In genomic region chr15:56243774-56244236, GRCh38 we compare ENCODE assay signal across 8 cellular contexts. TPM values are rescaled to one million over a fixed set of nuclear protein-coding genes. Genes with fewer than 3 reads are reported as not detected.
DNase-seq lines count a peak whose midpoint lies in the region; ATAC-seq lines count a peak whose summit lies in the region.

RFX7 (minus strand) TSS chr15:56243879; CDS start chr15:56243285, 594 bp downstream.

- DNase-seq in SIG-M5 treated with dmso at 0.1 percent for 504 hours (lab: John Stamatoyannopoulos, UW; ENCODE audit: unreplicated experiment) (peak; percentile 61), SIG-M5 (lab: John Stamatoyannopoulos, UW) (no peak), NCI-H526 (lab: John Stamatoyannopoulos, UW) (peak; percentile 14 to 92), lung microvascular endothelial cell (ENCODE audit: low read depth in 2 of 2) (peak; percentile 81 to 88)
- peak; percentile 78 for DNase-seq in activated CD4-positive, alpha-beta memory T cell treated with anti-CD3 and anti-CD28 coated beads, Interleukin-2, amount 10 ng/mL, durations not matched to agents 7 days and 5 days
- peak; percentile 69 for DNase-seq in effector CD4-positive, alpha-beta T cell
- peak in 2 of 3 experiments; percentile 64 to 67 for DNase-seq in stimulated activated CD4-positive, alpha-beta T cell treated with anti-CD3 and anti-CD28 coated beads, TNF-alpha, amount 100 ng/mL, for 24 hours (ENCODE audit: low read depth in 3 of 3)

- H3K36me3 Mint-ChIP-seq in activated CD4-positive, alpha-beta memory T cell treated with anti-CD3 and anti-CD28 coated beads, Interleukin-2, amount 10 ng/mL, durations not matched to agents 7 days and 5 days (ENCODE audit: low read depth): peaks cover 15% of the 10 kb centered on the region

- ATAC-seq in HG03066 (IDR thresholded peaks at IDR 0.05; ENCODE audit: low read depth, unreplicated experiment): peak; percentile 38

- CTCF ChIA-PET in activated CD4-positive, alpha-beta memory T cell treated with anti-CD3 and anti-CD28 coated beads, Interleukin-2, amount 10 ng/mL, durations not matched to agents 7 days and 5 days (lab: Charles Lee): interaction anchor here (1.0 to 2.2 kb wide), 2 partner anchors 185 to 1463 kb away, joined by 3 to 9 read pairs; partner anchors contain the start of gene POLR2M

- peak within 1 kb of the TSS; percentile 99 for H3K4me3 Mint-ChIP-seq in activated CD4-positive, alpha-beta memory T cell treated with anti-CD3 and anti-CD28 coated beads, Interleukin-2, amount 10 ng/mL, durations not matched to agents 7 days and 5 days

- H3K27ac Mint-ChIP-seq in activated CD4-positive, alpha-beta memory T cell treated with anti-CD3 and anti-CD28 coated beads, Interleukin-2, amount 10 ng/mL, durations not matched to agents 7 days and 5 days: peak within 1 kb of the TSS; percentile 94

- POLR2A ChIA-PET in activated CD4-positive, alpha-beta memory T cell treated with anti-CD3 and anti-CD28 coated beads, Interleukin-2, amount 10 ng/mL, durations not matched to agents 7 days and 5 days (lab: Charles Lee): interaction anchor here (0.9 to 1.1 kb wide), 3 partner anchors 17 to 674 kb away, joined by 3 to 4 read pairs (median 3); partner anchors contain the start of gene TCF12

- no peaks in the 10 kb centered on the region for H3K9me3 Mint-ChIP-seq in activated CD4-positive, alpha-beta memory T cell treated with anti-CD3 and anti-CD28 coated beads, Interleukin-2, amount 10 ng/mL, durations not matched to agents 7 days and 5 days

- no peaks in the 10 kb centered on the region for H3K27me3 Mint-ChIP-seq in activated CD4-positive, alpha-beta memory T cell treated with anti-CD3 and anti-CD28 coated beads, Interleukin-2, amount 10 ng/mL, durations not matched to agents 7 days and 5 days

- H3K4me1 Mint-ChIP-seq in activated CD4-positive, alpha-beta memory T cell treated with anti-CD3 and anti-CD28 coated beads, Interleukin-2, amount 10 ng/mL, durations not matched to agents 7 days and 5 days: peaks cover 43% of the 10 kb centered on the region

RNA-seq across cellular contexts. Expression of gene RFX7, which starts in this region (rescaled TPM):
- total RNA-seq in activated CD4-positive, alpha-beta memory T cell treated with anti-CD3 and anti-CD28 coated beads, Interleukin-2, amount 10 ng/mL, durations not matched to agents 7 days and 5 days: 10 to 100 TPM; 38.4 to 41.0 TPM
- 2.2 and 3.1 TPM in 2 replicates for total RNA-seq in lung microvascular endothelial cell
